9 cellular contexts compared by ENCODE assay signal in the genomic region with DNA sequence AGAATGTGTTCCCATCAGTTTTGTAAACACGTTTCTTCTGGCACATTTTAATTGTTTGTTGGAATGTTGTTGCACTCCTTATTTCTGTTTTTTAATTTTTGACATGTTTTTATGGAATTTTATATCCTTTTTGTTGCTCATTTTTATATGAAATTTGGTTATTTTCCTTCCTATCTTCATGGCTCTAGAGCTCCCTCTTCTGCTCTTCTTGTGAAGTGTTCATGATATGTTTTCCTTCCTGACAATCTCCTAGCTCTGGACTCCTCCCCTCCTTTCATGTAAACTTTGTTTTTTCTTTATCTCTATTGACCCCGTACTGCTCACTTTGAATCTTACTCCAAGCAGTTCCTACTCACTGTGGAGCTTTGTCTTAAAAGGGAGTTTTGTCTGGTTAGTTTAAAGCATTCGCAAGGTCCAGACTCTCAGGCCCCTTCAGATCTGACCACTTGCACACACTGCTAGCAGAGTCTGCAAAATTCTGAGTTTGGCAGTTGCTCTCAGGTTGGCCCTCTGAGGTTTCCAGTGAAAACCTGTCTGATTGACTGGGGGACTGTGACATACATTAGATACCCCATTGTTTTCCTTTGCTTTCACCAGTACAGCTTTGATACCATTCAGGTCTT.
A peak's percentile ranks its signal among the peaks of the same experiment; 100 is the strongest.
DNase-seq lines count a peak whose midpoint lies in the region; FAIRE-seq and TF ChIP-seq lines count a peak whose summit lies in the region.
"Had no signal": no experiment of that assay in that cellular context is flagged by ENCODE, and none has a peak within 500 bp of the region (broad histone marks: within the 10 kb centered on the region; RNA-seq: fewer than 3 reads in every experiment).

No MANE protein-coding gene starts in this region.

- no peaks in the 10 kb centered on the region for H3K27me3 ChIP-seq in astrocyte (ENCODE audit: insufficient read depth, low read length)

- H2AFZ ChIP-seq in astrocyte (ENCODE audit: low read depth, low read length), result no peak overlapping the region

- FAIRE-seq in astrocyte (lab: Jason Lieb, UNC), result no peak

- H3K4me3 ChIP-seq in astrocyte (ENCODE audit: insufficient read depth, low read depth, low read length), result no peak overlapping the region

- H3K4me1 ChIP-seq in astrocyte (ENCODE audit: insufficient read depth, low read length), result no peaks in the 10 kb centered on the region

- TF ChIP-seq EP300 in Ishikawa (IDR thresholded peaks at IDR 0.05; ENCODE audit: borderline replicate concordance), result no peak

- peaks cover 5% of the 10 kb centered on the region for H3K4me1 Mint-ChIP-seq in astrocyte (ENCODE audit: low read depth, unreplicated experiment)
- H3K4me1 Mint-ChIP-seq: CD4-positive, CD25-positive, alpha-beta regulatory T cell had no signal

- H3K27ac Mint-ChIP-seq in astrocyte (ENCODE audit: unreplicated experiment), result no peak overlapping the region
- H3K27ac Mint-ChIP-seq: CD4-positive, CD25-positive, alpha-beta regulatory T cell had no signal

- no peak overlapping the region for H3K4me2 ChIP-seq in astrocyte (ENCODE audit: low read length)

- no peaks in the 10 kb centered on the region for H3K9me3 ChIP-seq in astrocyte (ENCODE audit: insufficient read depth, low read depth, low read length)

- no peak overlapping the region for H3K27ac ChIP-seq in astrocyte (ENCODE audit: low read depth, low read length)

- no peaks in the 10 kb centered on the region for H3K36me3 ChIP-seq in astrocyte (ENCODE audit: insufficient read depth, low read length)

- TF ChIP-seq CTCF in astrocyte (IDR thresholded peaks at IDR 0.05; ENCODE audit: insufficient read depth, low read depth, low read length), result peak; percentile 66

- peak; percentile 77 for TF ChIP-seq RAD21 in Ishikawa (IDR thresholded peaks at IDR 0.05; ENCODE audit: low read depth)

- no peaks in the 10 kb centered on the region for H3K36me3 Mint-ChIP-seq in astrocyte (ENCODE audit: low read depth, unreplicated experiment)
- H3K36me3 Mint-ChIP-seq: CD4-positive, CD25-positive, alpha-beta regulatory T cell had no signal

- no peak overlapping the region for H3K9ac ChIP-seq in astrocyte (ENCODE audit: low read length)

- peaks cover 3% of the 10 kb centered on the region for H3K27me3 Mint-ChIP-seq in astrocyte (ENCODE audit: low read depth, unreplicated experiment)
- H3K27me3 Mint-ChIP-seq: CD4-positive, CD25-positive, alpha-beta regulatory T cell had no signal

- no peaks in the 10 kb centered on the region for H3K9me3 Mint-ChIP-seq in astrocyte (ENCODE audit: unreplicated experiment)

- no peaks in the 10 kb centered on the region for H3K79me2 ChIP-seq in astrocyte (ENCODE audit: insufficient read depth, low read length)

- no peaks in the 10 kb centered on the region for H4K20me1 ChIP-seq in astrocyte (ENCODE audit: insufficient read depth, low read length)

- H3K4me3 Mint-ChIP-seq in astrocyte (ENCODE audit: unreplicated experiment), result no peak overlapping the region
- H3K4me3 Mint-ChIP-seq: CD4-positive, CD25-positive, alpha-beta regulatory T cell had no signal

- DNase-seq in NCI-H2171 treated with DMSO at 0.1 percent for 48 hours (lab: John Stamatoyannopoulos, UW), result peak; percentile 33
- DNase-seq in NCI-H2171 (lab: John Stamatoyannopoulos, UW), result no peak
- no peak for DNase-seq in astrocyte (ENCODE audit: low read depth)
- DNase-seq in lung microvascular endothelial cell (ENCODE audit: low read depth in 2 of 2), result peak; percentile 32 to 47
- DNase-seq in occipital lobe (lab: John Stamatoyannopoulos, UW), result no peak
- no peak for DNase-seq in activated CD4-positive, alpha-beta T cell treated with anti-CD3 and anti-CD28 coated beads for 4 hours
- no peak for DNase-seq in GOT3 (lab: John Stamatoyannopoulos, UW)

TF ChIP-seq in Ishikawa, 13 proteins besides CTCF, POLR2A, EP300 and RAD21:
- TF ChIP-seq, protein P1, sequence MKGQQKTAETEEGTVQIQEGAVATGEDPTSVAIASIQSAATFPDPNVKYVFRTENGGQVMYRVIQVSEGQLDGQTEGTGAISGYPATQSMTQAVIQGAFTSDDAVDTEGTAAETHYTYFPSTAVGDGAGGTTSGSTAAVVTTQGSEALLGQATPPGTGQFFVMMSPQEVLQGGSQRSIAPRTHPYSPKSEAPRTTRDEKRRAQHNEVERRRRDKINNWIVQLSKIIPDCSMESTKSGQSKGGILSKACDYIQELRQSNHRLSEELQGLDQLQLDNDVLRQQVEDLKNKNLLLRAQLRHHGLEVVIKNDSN (IDR thresholded peaks at IDR 0.05), result no peak
- TF ChIP-seq NFIC (IDR thresholded peaks at IDR 0.05) (no peak), TCF12 (IDR thresholded peaks at IDR 0.05; ENCODE audit: low read depth) (no peak), TEAD4 (IDR thresholded peaks at IDR 0.05) (no peak), CEBPB (IDR thresholded peaks at IDR 0.05) (no peak), EGR1 (IDR thresholded peaks at IDR 0.05) (no peak), CREB1 (IDR thresholded peaks at IDR 0.05; ENCODE audit: low read depth) (no peak), FOXM1 (IDR thresholded peaks at IDR 0.05; ENCODE audit: borderline replicate concordance, low read depth) (no peak)

Comparison
In these comparisons a context has a peak if more than half of its experiments do, and no peak if none do; other contexts are left out.
1. DNase-seq: peak in NCI-H2171 treated with DMSO at 0.1 percent for 48 hours (single experiment) and lung microvascular endothelial cell (2 of 2); none in NCI-H2171 (single experiment), astrocyte (single experiment), occipital lobe (single experiment), activated CD4-positive, alpha-beta T cell treated with anti-CD3 and anti-CD28 coated beads for 4 hours (0 of 2) and GOT3 (single experiment).